In genomic region chr3:129162729-129163579, GRCh38 we compare ENCODE assay signal across 8 cellular contexts. TPM values are rescaled to one million over a fixed set of nuclear protein-coding genes. Genes with fewer than 3 reads are reported as not detected.
A peak's percentile ranks its signal among the peaks of the same experiment; 100 is the strongest.
DNase-seq lines count a peak whose midpoint lies in the region; ATAC-seq and TF ChIP-seq lines count a peak whose summit lies in the region.

No MANE protein-coding gene starts in this region.

- 0 out of 2 replicates have a peak, but pooled peaks cover 2% of the 10 kb centered on the region for H4K20me1 ChIP-seq in OCI-LY7 (ENCODE audit: insufficient read depth, low read length)

- H3K9me3 ChIP-seq in OCI-LY7 (ENCODE audit: low read length) (no peaks in the 10 kb centered on the region), testis (no peaks in the 10 kb centered on the region)

- no peaks in the 10 kb centered on the region for H3K9me2 ChIP-seq in OCI-LY7 (ENCODE audit: insufficient read depth, low read length)

- 51 to 63% methylated on average over 5 of the region's 5 CpGs for WGBS in testis, 2 donors

- peaks cover 28% of the 10 kb centered on the region for H3K4me1 ChIP-seq in OCI-LY7 (ENCODE audit: insufficient read depth, low read length, poor library complexity, severe bottlenecking)
- peaks cover 27% of the 10 kb centered on the region for H3K4me1 ChIP-seq in testis

- peaks cover 41% of the 10 kb centered on the region for H3K4me1 Mint-ChIP-seq in activated CD4-positive, alpha-beta T cell treated with anti-CD3 and anti-CD28 coated beads, Interleukin-2, amount 10 ng/mL, durations not matched to agents 7 days and 5 days
- H3K4me1 Mint-ChIP-seq in stimulated activated memory B cell treated with anti-CD40 and anti-IgM and Interleukin-4, amounts not matched to agents 10 μg/mL and 1 μg/mL and 100 μg/mL, for 72 hours, result peaks cover 35% of the 10 kb centered on the region

- no peak for ATAC-seq in stimulated activated memory B cell treated with anti-CD40 and anti-IgM and Interleukin-4, amounts not matched to agents 10 μg/mL and 1 μg/mL and 100 μg/mL, for 72 hours

- TF ChIP-seq POLR2A in testis (IDR thresholded peaks at IDR 0.05), result no peak

- no TSS peak for BruUV-seq in OCI-LY7 (replicated peaks; lab: Mats Ljungman, UMichigan)

- TF ChIP-seq CTCF in OCI-LY7 (conservative IDR thresholded peaks at IDR 0.05; ENCODE audit: low read length), result peak; percentile 70
- peak; percentile 53 for TF ChIP-seq CTCF in epithelial cell of esophagus (IDR thresholded peaks at IDR 0.05; ENCODE audit: insufficient read depth, low read depth, low read length, missing control alignments)
- TF ChIP-seq CTCF in testis (IDR thresholded peaks at IDR 0.05), result peak in 1 of 3 experiments; percentile 2

- H3K27ac Mint-ChIP-seq in activated CD4-positive, alpha-beta T cell treated with anti-CD3 and anti-CD28 coated beads, Interleukin-2, amount 10 ng/mL, durations not matched to agents 7 days and 5 days, result peak overlapping the region; percentile 98
- peak overlapping the region; percentile 95 for H3K27ac Mint-ChIP-seq in stimulated activated memory B cell treated with anti-CD40 and anti-IgM and Interleukin-4, amounts not matched to agents 10 μg/mL and 1 μg/mL and 100 μg/mL, for 72 hours

- H3K36me3 ChIP-seq in OCI-LY7 (ENCODE audit: insufficient read depth, low read length) (peaks cover 52% of the 10 kb centered on the region), testis (ENCODE audit: low read depth, missing control alignments) (no peaks in the 10 kb centered on the region)

- intact Hi-C loops in OCI-LY7 (cut with micrococcal nuclease; ENCODE audit: unreplicated experiment), result no loop called here
- intact Hi-C loops in testis (cut with DNase I; ENCODE audit: low total_unique reads), result no loop called here

- POLR2A ChIA-PET in activated CD4-positive, alpha-beta T cell treated with anti-CD3 and anti-CD28 coated beads, Interleukin-2, amount 10 ng/mL, durations not matched to agents 7 days and 5 days (lab: Charles Lee), result interaction anchor here (0.8 kb wide), 1 partner anchor 36 kb away, joined by 4 read pairs; no protein-coding TSS in a partner anchor
- POLR2A ChIA-PET in OCI-LY7 (lab: Charles Lee), result interaction anchor here (0.6 to 1.0 kb wide), 7 partner anchors 8 to 522 kb away, joined by 3 to 4 read pairs (median 3); partner anchors contain the start of gene COPG1

- H3K36me3 Mint-ChIP-seq in activated CD4-positive, alpha-beta T cell treated with anti-CD3 and anti-CD28 coated beads, Interleukin-2, amount 10 ng/mL, durations not matched to agents 7 days and 5 days (ENCODE audit: low read depth), result peaks cover 36% of the 10 kb centered on the region
- peaks cover 41% of the 10 kb centered on the region for H3K36me3 Mint-ChIP-seq in stimulated activated memory B cell treated with anti-CD40 and anti-IgM and Interleukin-4, amounts not matched to agents 10 μg/mL and 1 μg/mL and 100 μg/mL, for 72 hours

- H3K9me3 Mint-ChIP-seq in activated CD4-positive, alpha-beta T cell treated with anti-CD3 and anti-CD28 coated beads, Interleukin-2, amount 10 ng/mL, durations not matched to agents 7 days and 5 days, result no peaks in the 10 kb centered on the region
- no peaks in the 10 kb centered on the region for H3K9me3 Mint-ChIP-seq in stimulated activated memory B cell treated with anti-CD40 and anti-IgM and Interleukin-4, amounts not matched to agents 10 μg/mL and 1 μg/mL and 100 μg/mL, for 72 hours

- peak overlapping the region; percentile 91 for H3K27ac ChIP-seq in OCI-LY7 (ENCODE audit: low read depth, low read length, poor library complexity, severe bottlenecking)
- H3K27ac ChIP-seq in testis, result no peak overlapping the region

- peak; percentile 22 for DNase-seq in activated CD4-positive, alpha-beta T cell treated with anti-CD3 and anti-CD28 coated beads, Interleukin-2, amount 10 ng/mL, durations not matched to agents 7 days and 5 days
- no peak for DNase-seq in activated CD4-positive, alpha-beta T cell treated with anti-CD3 and anti-CD28 coated beads, Interleukin-2, amount 50 U/mL, for 48 hours
- DNase-seq in OCI-LY7 (ENCODE audit: low spot score), result peak; percentile 46
- no peak for DNase-seq in epithelial cell of esophagus (ENCODE audit: low read depth)
- DNase-seq in testis, result no peak
- DNase-seq in OCI-M2 (lab: John Stamatoyannopoulos, UW; ENCODE audit: unreplicated experiment), result no peak
- DNase-seq in globus pallidus (ENCODE audit: low spot score), result no peak

- H3K27me3 ChIP-seq in testis, result no peaks in the 10 kb centered on the region

- CTCF ChIA-PET in activated CD4-positive, alpha-beta T cell treated with anti-CD3 and anti-CD28 coated beads, Interleukin-2, amount 10 ng/mL, durations not matched to agents 7 days and 5 days (lab: Charles Lee), result interaction anchor here (0.7 to 3.2 kb wide), 17 partner anchors 9 to 193 kb away, joined by 3 to 48 read pairs (median 5); partner anchors contain the start of genes CNBP and COPG1
- CTCF ChIA-PET in OCI-LY7 (lab: Charles Lee; ENCODE audit: unreplicated experiment), result interaction anchor here (0.6 to 2.1 kb wide), 4 partner anchors 8 to 82 kb away, joined by 3 to 6 read pairs (median 3); no protein-coding TSS in a partner anchor

- H2AFZ ChIP-seq in OCI-LY7 (ENCODE audit: low read length), result no peak overlapping the region

- H3K4me3 ChIP-seq in OCI-LY7 (ENCODE audit: low read depth, low read length, poor library complexity, severe bottlenecking) (peak overlapping the region; percentile 95), epithelial cell of esophagus (ENCODE audit: low read length) (no peak overlapping the region), testis (no peak overlapping the region)

- peaks cover 24% of the 10 kb centered on the region; the same call in 1 of the 2 replicates for H3K79me2 ChIP-seq in OCI-LY7 (ENCODE audit: insufficient read depth, low read depth, low read length)

- peak overlapping the region; percentile 95 for H3K4me3 Mint-ChIP-seq in activated CD4-positive, alpha-beta T cell treated with anti-CD3 and anti-CD28 coated beads, Interleukin-2, amount 10 ng/mL, durations not matched to agents 7 days and 5 days
- no peak overlapping the region for H3K4me3 Mint-ChIP-seq in stimulated activated memory B cell treated with anti-CD40 and anti-IgM and Interleukin-4, amounts not matched to agents 10 μg/mL and 1 μg/mL and 100 μg/mL, for 72 hours

- H3K4me2 ChIP-seq in OCI-LY7 (ENCODE audit: low read length), result peak overlapping the region; percentile 93

- no peaks in the 10 kb centered on the region for H3K27me3 Mint-ChIP-seq in activated CD4-positive, alpha-beta T cell treated with anti-CD3 and anti-CD28 coated beads, Interleukin-2, amount 10 ng/mL, durations not matched to agents 7 days and 5 days
- H3K27me3 Mint-ChIP-seq in stimulated activated memory B cell treated with anti-CD40 and anti-IgM and Interleukin-4, amounts not matched to agents 10 μg/mL and 1 μg/mL and 100 μg/mL, for 72 hours, result no peaks in the 10 kb centered on the region

RNA-seq across cellular contexts. Expression of gene ISY1, which starts 2.1 kb away (rescaled TPM):
- total RNA-seq in activated CD4-positive, alpha-beta T cell treated with anti-CD3 and anti-CD28 coated beads, Interleukin-2, amount 10 ng/mL, durations not matched to agents 7 days and 5 days, result 10 to 100 TPM; 56.9 to 60.9 TPM
- 34.5 and 40.3 TPM in 2 replicates for total RNA-seq in OCI-LY7 (2014; rRNA removed; shearing (Covaris generic))
- total RNA-seq in OCI-LY7 (2022) (54.9 and 62.1 TPM in 2 replicates), testis (10 to 100 TPM; 19.4 to 21.0 TPM)
- polyA plus RNA-seq in testis (ENCODE audit: insufficient read depth, low read depth, low replicate concordance), result 20.7 TPM

RNA-seq across cellular contexts. Expression of gene CNBP, which starts 20.7 kb away (rescaled TPM):
- total RNA-seq in activated CD4-positive, alpha-beta T cell treated with anti-CD3 and anti-CD28 coated beads, Interleukin-2, amount 10 ng/mL, durations not matched to agents 7 days and 5 days, result 100 to 1,000 TPM; 263 to 270 TPM
- 336 and 350 TPM in 2 replicates for total RNA-seq in OCI-LY7 (2014; rRNA removed; shearing (Covaris generic))
- total RNA-seq in OCI-LY7 (2022) (322 and 324 TPM in 2 replicates), testis (100 to 1,000 TPM; 248 to 291 TPM)
- 295 TPM for polyA plus RNA-seq in testis (ENCODE audit: insufficient read depth, low read depth, low replicate concordance)

RNA-seq across cellular contexts. Expression of gene RAB43, which starts 41.4 kb away (rescaled TPM):
- 10 to 100 TPM; 52.0 to 59.1 TPM for total RNA-seq in activated CD4-positive, alpha-beta T cell treated with anti-CD3 and anti-CD28 coated beads, Interleukin-2, amount 10 ng/mL, durations not matched to agents 7 days and 5 days
- total RNA-seq in OCI-LY7 (2014; rRNA removed; shearing (Covaris generic)), result 11.6 and 12.5 TPM in 2 replicates
- total RNA-seq in OCI-LY7 (2022), result 10.4 and 14.1 TPM in 2 replicates
- total RNA-seq in testis, result 10 to 100 TPM; 27.2 to 28.2 TPM
- 12.4 TPM for polyA plus RNA-seq in testis (ENCODE audit: insufficient read depth, low read depth, low replicate concordance)

Comparison
In these comparisons a context has a peak if more than half of its experiments do, and no peak if none do; other contexts are left out.
1. DNase-seq: peak in activated CD4-positive, alpha-beta T cell treated with anti-CD3 and anti-CD28 coated beads, Interleukin-2, amount 10 ng/mL, durations not matched to agents 7 days and 5 days (single experiment) and OCI-LY7 (single experiment); none in activated CD4-positive, alpha-beta T cell treated with anti-CD3 and anti-CD28 coated beads, Interleukin-2, amount 50 U/mL, for 48 hours (0 of 2), epithelial cell of esophagus (single experiment), testis (single experiment), OCI-M2 (single experiment) and globus pallidus (single experiment).